ENCODE assay signal across 10 cellular contexts in genomic region chr10:29659770-29660097, GRCh38. TPM values are rescaled to one million over a fixed set of nuclear protein-coding genes. Genes with fewer than 3 reads are reported as not detected.
DNase-seq lines count a peak whose midpoint lies in the region; TF ChIP-seq lines count a peak whose summit lies in the region.
"Had no signal": no experiment of that assay in that cellular context is flagged by ENCODE, and none has a peak within 500 bp of the region (broad histone marks: within the 10 kb centered on the region; RNA-seq: fewer than 3 reads in every experiment).

No MANE protein-coding gene starts in this region.

- peaks cover 15% of the 10 kb centered on the region for H3K4me1 ChIP-seq in OCI-LY3 (ENCODE audit: low read length)
- H3K4me1 ChIP-seq in prostate gland (replicated peaks) = no peaks in the 10 kb centered on the region
- peaks cover 17% of the 10 kb centered on the region for H3K4me1 ChIP-seq in ovary (ENCODE audit: insufficient read depth)

- peaks cover 40% of the 10 kb centered on the region for H3K4me1 Mint-ChIP-seq in CD14-positive monocyte
- peaks cover 36% of the 10 kb centered on the region for H3K4me1 Mint-ChIP-seq in endothelial cell (ENCODE audit: unreplicated experiment)

- H3K36me3 Mint-ChIP-seq in CD14-positive monocyte = peaks cover 41 to 43% of the 10 kb centered on the region in 2 donors
- H3K36me3 Mint-ChIP-seq in endothelial cell (ENCODE audit: low read depth, unreplicated experiment) = peaks cover 40% of the 10 kb centered on the region

- H3K27ac Mint-ChIP-seq in CD14-positive monocyte = peak overlapping the region; percentile 94 to 99 (median 97)
- peak overlapping the region; percentile 89 for H3K27ac Mint-ChIP-seq in endothelial cell (ENCODE audit: unreplicated experiment)

- H3K27ac ChIP-seq in OCI-LY3 (ENCODE audit: low read length) (no peak overlapping the region), prostate gland (peak overlapping the region; percentile 2 to 38), ovary (peak overlapping the region in 1 of 2 donors; percentile 76)

- DNase-seq in CD14-positive monocyte (ENCODE audit: low spot score) = no peak
- DNase-seq in endothelial cell (ENCODE audit: low spot score) = no peak
- DNase-seq in prostate gland (ENCODE audit: low spot score) = no peak
- no peak for DNase-seq in activated gamma-delta T cell treated with Interleukin-2 at 50 U/mL for 16 hours
- no peak for DNase-seq in erythroblast (lab: John Stamatoyannopoulos, UW)
- no peak for DNase-seq in GM19240 (ENCODE audit: insufficient read length, low spot score)
- DNase-seq in ovary = no peak
- DNase-seq: NCI-H1417 treated with DMSO at 0.1 percent for 48 hours, nucleus accumbens had no signal

- H3K9me3 Mint-ChIP-seq in CD14-positive monocyte (peaks cover 7 to 20% (median 16%) of the 10 kb centered on the region in 7 donors), endothelial cell (ENCODE audit: unreplicated experiment) (peaks cover 13% of the 10 kb centered on the region)

- no peak for TF ChIP-seq CTCF in CD14-positive monocyte (IDR thresholded peaks at IDR 0.05)
- no peak for TF ChIP-seq CTCF in OCI-LY3 (IDR thresholded peaks at IDR 0.05; ENCODE audit: low read depth, low read length)
- TF ChIP-seq CTCF in endothelial cell (IDR thresholded peaks at IDR 0.05; ENCODE audit: unreplicated experiment) = no peak
- TF ChIP-seq CTCF in prostate gland (IDR thresholded peaks at IDR 0.05) = no peak
- no peak for TF ChIP-seq CTCF in ovary (IDR thresholded peaks at IDR 0.05)

- H3K4me3 ChIP-seq in OCI-LY3 (ENCODE audit: low read length) = no peak overlapping the region
- no peak overlapping the region for H3K4me3 ChIP-seq in prostate gland
- no peak overlapping the region for H3K4me3 ChIP-seq in ovary

- H2AFZ ChIP-seq in OCI-LY3 (ENCODE audit: low read depth, low read length) = no peak overlapping the region

- no peak overlapping the region for H3K9ac ChIP-seq in OCI-LY3 (ENCODE audit: low read length)

- H3K9me3 ChIP-seq in OCI-LY3 (ENCODE audit: insufficient read depth, low read length) = peaks cover 18% of the 10 kb centered on the region; the same call in 1 of the 2 replicates
- no peaks in the 10 kb centered on the region for H3K9me3 ChIP-seq in prostate gland
- no peaks in the 10 kb centered on the region for H3K9me3 ChIP-seq in ovary

- peaks cover 22% of the 10 kb centered on the region for H3K27me3 ChIP-seq in OCI-LY3 (ENCODE audit: low read depth, low read length)
- H3K27me3 ChIP-seq in prostate gland (replicated peaks; ENCODE audit: insufficient read depth) = no peaks in the 10 kb centered on the region
- no peaks in the 10 kb centered on the region for H3K27me3 ChIP-seq in ovary

- WGBS in prostate gland = 8% methylated on average over 1 of the region's 1 CpG
- 2 to 3% (median 3%) methylated on average over 1 of the region's 1 CpG for WGBS in ovary, 3 donors

- H3K4me3 Mint-ChIP-seq in CD14-positive monocyte (no peak overlapping the region), endothelial cell (ENCODE audit: unreplicated experiment) (no peak overlapping the region)

- H4K20me1 ChIP-seq in OCI-LY3 (ENCODE audit: insufficient read depth, low read length) = peaks cover 19% of the 10 kb centered on the region; the same call in 1 of the 2 replicates

- TF ChIP-seq POLR2A in prostate gland (IDR thresholded peaks at IDR 0.05) (no peak), erythroblast (IDR thresholded peaks at IDR 0.05; ENCODE audit: low read length) (no peak), ovary (IDR thresholded peaks at IDR 0.05) (no peak)

- intact Hi-C loops in CD14-positive monocyte (cut with micrococcal nuclease) (loop anchor here in 1 of 2 donors (1.0 to 5.0 kb wide), 4 partner anchors 21 to 143 kb away; no protein-coding TSS in a partner anchor), prostate gland (cut with DNase I) (no loop called here), ovary (cut with DNase I) (loop anchor here in 1 of 4 donors (10.0 kb wide), 1 partner anchor 65 kb away; no protein-coding TSS in a partner anchor)

- H3K36me3 ChIP-seq in OCI-LY3 (replicated peaks; ENCODE audit: low read depth, low read length) (peaks cover 19% of the 10 kb centered on the region), prostate gland (no peaks in the 10 kb centered on the region), ovary (no peaks in the 10 kb centered on the region)

- H3K79me2 ChIP-seq in OCI-LY3 (ENCODE audit: low read length) = no peaks in the 10 kb centered on the region

- peak overlapping the region; percentile 67 for H3K4me2 ChIP-seq in OCI-LY3 (ENCODE audit: low read length)

- no peak for TF ChIP-seq EP300 in ovary (IDR thresholded peaks at IDR 0.05)

- no peaks in the 10 kb centered on the region for H3K27me3 Mint-ChIP-seq in CD14-positive monocyte (ENCODE audit: low read depth in 3 of 3)
- H3K27me3 Mint-ChIP-seq in endothelial cell (ENCODE audit: unreplicated experiment) = peaks cover 8% of the 10 kb centered on the region

RNA-seq across cellular contexts. Expression of gene SVIL, which starts 25.0 kb away (rescaled TPM):
- polyA plus RNA-seq in CD14-positive monocyte (1 to 10 TPM; 2.1 to 5.8 TPM), ovary (100 to 1,000 TPM in 1 of 2 donors, 10 to 100 TPM in 1; 52.9 to 107 TPM)
- total RNA-seq in endothelial cell (ENCODE audit: unreplicated experiment) (125 TPM), prostate gland (100 to 1,000 TPM in 1 of 2 donors, 10 to 100 TPM in 1; 92.9 to 524 TPM), ovary (100 to 1,000 TPM in 5 of 7 donors, 10 to 100 TPM in 2; 49.9 to 225 (median 174) TPM)
